In genomic region chr2:108451976-108452375, GRCh38 we compare ENCODE assay signal across 23 cellular contexts. TPM values are rescaled to one million over a fixed set of nuclear protein-coding genes. Genes with fewer than 3 reads are reported as not detected.
DNase-seq lines count a peak whose midpoint lies in the region; ATAC-seq lines count a peak whose summit lies in the region.
"Had no signal": no experiment of that assay in that cellular context is flagged by ENCODE, and none has a peak within 500 bp of the region (broad histone marks: within the 10 kb centered on the region; RNA-seq: fewer than 3 reads in every experiment).

No MANE protein-coding gene starts in this region.

- H4K8ac ChIP-seq in trophoblast cell (ENCODE audit: low read depth, low read length), result no peak overlapping the region

- no peak overlapping the region for H2BK5ac ChIP-seq in trophoblast cell (ENCODE audit: low read depth, low read length, poor library complexity)

- peak overlapping the region; percentile 45 for H3K27ac Mint-ChIP-seq in stimulated activated naive CD8-positive, alpha-beta T cell treated with anti-CD3 and anti-CD28 coated beads, Interleukin-15, Interleukin-2, amounts not matched to agents 100 ng/mL and 50 ng/mL, for 24 hours
- H3K27ac Mint-ChIP-seq in T-helper 17 cell, result peak overlapping the region; percentile 98
- H3K27ac Mint-ChIP-seq in immature natural killer cell, result peak overlapping the region; percentile 20 to 100 (median 66)

- no peak overlapping the region for H2BK12ac ChIP-seq in trophoblast cell (ENCODE audit: low read length)

- H3K36me3 ChIP-seq in Karpas-422 (ENCODE audit: insufficient read depth, low read length), result peaks cover 40% of the 10 kb centered on the region
- H3K36me3 ChIP-seq in trophoblast cell (ENCODE audit: control insufficient read depth in 1 of 2, insufficient read depth in 2 of 2, low read length in 2 of 2), result peaks cover 9 to 15% of the 10 kb centered on the region in 2 experiments

- no CpG with 5 or more reads among the region's 4 CpGs for WGBS in trophoblast cell (ENCODE audit: extremely low coverage, insufficient coverage, insufficient read length)

- peaks cover 10% of the 10 kb centered on the region for H3K79me1 ChIP-seq in trophoblast cell (ENCODE audit: low read length)

- H3K9me3 ChIP-seq in T-helper 17 cell (ENCODE audit: control insufficient read depth, low read length, poor library complexity, severe bottlenecking), result no peaks in the 10 kb centered on the region
- no peaks in the 10 kb centered on the region for H3K9me3 ChIP-seq in Karpas-422 (ENCODE audit: low read length)
- peaks cover 2% of the 10 kb centered on the region for H3K9me3 ChIP-seq in trophoblast cell (ENCODE audit: insufficient read depth, low read depth, low read length)
- H3K9me3 ChIP-seq: esophagus muscularis mucosa, gastrocnemius medialis had no signal

- no peak overlapping the region for H3K27ac ChIP-seq in Karpas-422 (ENCODE audit: low read length)
- H3K27ac ChIP-seq in trophoblast cell (ENCODE audit: low read depth, low read length), result no peak overlapping the region
- H3K27ac ChIP-seq: esophagus muscularis mucosa, gastrocnemius medialis, parathyroid adenoma, RWPE1, tibial artery had no signal

- no peak overlapping the region for H2BK120ac ChIP-seq in trophoblast cell (ENCODE audit: insufficient read depth, low read length, poor library complexity)

- DNase-seq in stimulated activated naive CD8-positive, alpha-beta T cell treated with anti-CD3 and anti-CD28 coated beads, Interleukin-15, Interleukin-2, amounts not matched to agents 100 U/mL and 50 U/mL, for 24 hours, result no peak
- DNase-seq in T-helper 17 cell (no peak), immature natural killer cell (no peak), Karpas-422 (no peak), trophoblast cell (no peak), NCI-H2196 treated with DMSO at 0.1 percent for 48 hours (lab: John Stamatoyannopoulos, UW; ENCODE audit: unreplicated experiment) (no peak)
- DNase-seq: activated CD4-positive, alpha-beta T cell treated with anti-CD3 and anti-CD28 coated beads for 1 hour; activated naive CD4-positive, alpha-beta T cell treated with Interleukin-2 at 50 U/mL for 16 hours; effector CD8-positive, alpha-beta T cell; EL; gastrocnemius medialis; kidney; NCI-H1092; NCI-H2081; NCI-H510A; tibial artery had no signal

- H4K20me1 ChIP-seq in Karpas-422 (ENCODE audit: insufficient read depth, low read depth, low read length), result no peaks in the 10 kb centered on the region

- no peak overlapping the region for H3K18ac ChIP-seq in trophoblast cell (ENCODE audit: low read length)

- no peak for ATAC-seq in stimulated activated naive CD8-positive, alpha-beta T cell treated with anti-CD3 and anti-CD28 coated beads, Interleukin-15, Interleukin-2, amounts not matched to agents 100 U/mL and 50 U/mL, for 24 hours
- no peak for ATAC-seq in T-helper 17 cell
- ATAC-seq: gastrocnemius medialis, sciatic nerve had no signal

- no peak overlapping the region for H3K9ac ChIP-seq in Karpas-422 (ENCODE audit: low read length)
- H3K9ac ChIP-seq in trophoblast cell (ENCODE audit: low read length), result no peak overlapping the region
- H3K9ac ChIP-seq: parathyroid adenoma had no signal

- no peaks in the 10 kb centered on the region for H3K27me3 Mint-ChIP-seq in stimulated activated naive CD8-positive, alpha-beta T cell treated with anti-CD3 and anti-CD28 coated beads, Interleukin-15, Interleukin-2, amounts not matched to agents 100 ng/mL and 50 ng/mL, for 24 hours
- H3K27me3 Mint-ChIP-seq in T-helper 17 cell (no peaks in the 10 kb centered on the region), immature natural killer cell (ENCODE audit: low read depth in 3 of 3) (peaks cover 9 to 16% (median 11%) of the 10 kb centered on the region in 3 donors)

- H3K4me3 Mint-ChIP-seq in stimulated activated naive CD8-positive, alpha-beta T cell treated with anti-CD3 and anti-CD28 coated beads, Interleukin-15, Interleukin-2, amounts not matched to agents 100 ng/mL and 50 ng/mL, for 24 hours, result no peak overlapping the region
- H3K4me3 Mint-ChIP-seq in T-helper 17 cell (peak overlapping the region; percentile 53), immature natural killer cell (no peak overlapping the region)

- H2AFZ ChIP-seq in Karpas-422 (ENCODE audit: low read length) (no peak overlapping the region), trophoblast cell (ENCODE audit: insufficient read depth, low read length, poor library complexity) (no peak overlapping the region)
- H2AFZ ChIP-seq: parathyroid adenoma had no signal

- H3K4me1 ChIP-seq in Karpas-422 (ENCODE audit: low read length), result peaks cover 22% of the 10 kb centered on the region
- H3K4me1 ChIP-seq in trophoblast cell (ENCODE audit: control insufficient read depth in 1 of 2, insufficient read depth in 2 of 2, low read length in 2 of 2), result peaks cover 0 to 5% of the 10 kb centered on the region in 2 experiments

- H3K36me3 Mint-ChIP-seq in stimulated activated naive CD8-positive, alpha-beta T cell treated with anti-CD3 and anti-CD28 coated beads, Interleukin-15, Interleukin-2, amounts not matched to agents 100 ng/mL and 50 ng/mL, for 24 hours (ENCODE audit: low read depth), result peaks cover 50% of the 10 kb centered on the region
- H3K36me3 Mint-ChIP-seq in T-helper 17 cell (ENCODE audit: low read depth), result peaks cover 18% of the 10 kb centered on the region
- peaks cover 34 to 41% (median 39%) of the 10 kb centered on the region in 3 donors for H3K36me3 Mint-ChIP-seq in immature natural killer cell

- H3K79me2 ChIP-seq in Karpas-422 (ENCODE audit: low read length), result peaks cover 34% of the 10 kb centered on the region
- peaks cover 8% of the 10 kb centered on the region for H3K79me2 ChIP-seq in trophoblast cell (ENCODE audit: control insufficient read depth, insufficient read depth, low read length, poor library complexity)

- H3K4me2 ChIP-seq in Karpas-422 (ENCODE audit: low read depth, low read length, poor library complexity, severe bottlenecking) (no peak overlapping the region), trophoblast cell (ENCODE audit: low read length) (no peak overlapping the region)

- no peaks in the 10 kb centered on the region for H3K9me3 Mint-ChIP-seq in stimulated activated naive CD8-positive, alpha-beta T cell treated with anti-CD3 and anti-CD28 coated beads, Interleukin-15, Interleukin-2, amounts not matched to agents 100 ng/mL and 50 ng/mL, for 24 hours
- no peaks in the 10 kb centered on the region for H3K9me3 Mint-ChIP-seq in immature natural killer cell

- peaks cover 65% of the 10 kb centered on the region for H3K4me1 Mint-ChIP-seq in stimulated activated naive CD8-positive, alpha-beta T cell treated with anti-CD3 and anti-CD28 coated beads, Interleukin-15, Interleukin-2, amounts not matched to agents 100 ng/mL and 50 ng/mL, for 24 hours (ENCODE audit: low read depth)
- H3K4me1 Mint-ChIP-seq in T-helper 17 cell, result peaks cover 40% of the 10 kb centered on the region
- H3K4me1 Mint-ChIP-seq in immature natural killer cell, result peaks cover 48 to 76% of the 10 kb centered on the region in 2 donors

- H3K9me2 ChIP-seq in Karpas-422 (replicated peaks; ENCODE audit: insufficient read depth, low read length), result no peaks in the 10 kb centered on the region

- no peak overlapping the region for H4K12ac ChIP-seq in trophoblast cell (ENCODE audit: low read depth, low read length)

- H3K27me3 ChIP-seq in Karpas-422 (ENCODE audit: low read length) (no peaks in the 10 kb centered on the region), trophoblast cell (ENCODE audit: insufficient read depth, low read length) (no peaks in the 10 kb centered on the region)
- H3K27me3 ChIP-seq: esophagus muscularis mucosa, gastrocnemius medialis, tibial artery had no signal

- H3K14ac ChIP-seq in trophoblast cell (ENCODE audit: low read length), result no peak overlapping the region

- no peak overlapping the region for H2AK5ac ChIP-seq in trophoblast cell (ENCODE audit: low read length)

- H3K4ac ChIP-seq in trophoblast cell (ENCODE audit: low read depth, low read length), result no peak overlapping the region

- no peak overlapping the region for H3K23ac ChIP-seq in trophoblast cell (ENCODE audit: low read length)

- H4K91ac ChIP-seq in trophoblast cell (ENCODE audit: low read depth, low read length), result no peak overlapping the region

- H3K4me3 ChIP-seq in Karpas-422 (ENCODE audit: low read length) (no peak overlapping the region), trophoblast cell (ENCODE audit: low read depth, low read length) (no peak overlapping the region)
- H3K4me3 ChIP-seq: esophagus muscularis mucosa, gastrocnemius medialis, HAP-1, lung, tibial artery had no signal

RNA-seq across cellular contexts. Expression of gene GCC2, which starts 3.0 kb away (rescaled TPM):
- 100 to 1,000 TPM in 1 of 2 donors, 10 to 100 TPM in 1; 81.3 to 105 TPM for total RNA-seq in T-helper 17 cell
- 10 to 100 TPM in 2 of 3 donors, 1 to 10 TPM in 1; 9.7 to 65.9 (median 21.6) TPM for polyA plus RNA-seq in immature natural killer cell
- total RNA-seq in Karpas-422 (2014; rRNA removed; shearing (Covaris generic); ENCODE audit: low replicate concordance), result 18.8 and 22.0 TPM in 2 replicates
- polyA plus RNA-seq in trophoblast cell (2013), result 33.2 and 33.7 TPM in 2 replicates

Comparison
In these comparisons a context has a peak if more than half of its experiments do, and no peak if none do; other contexts are left out.
1. H3K27ac Mint-ChIP-seq: peak in every context shown above with its lines; median percentile 98 in T-helper 17 cell; 66 in immature natural killer cell; 45 in stimulated activated naive CD8-positive, alpha-beta T cell treated with anti-CD3 and anti-CD28 coated beads, Interleukin-15, Interleukin-2, amounts not matched to agents 100 ng/mL and 50 ng/mL, for 24 hours.